In genomic region chr6:32838114-32838958, GRCh38 we compare ENCODE assay signal across 8 cellular contexts. TPM values are rescaled to one million over a fixed set of nuclear protein-coding genes. Genes with fewer than 3 reads are reported as not detected.
DNase-seq lines count a peak whose midpoint lies in the region; ATAC-seq and TF ChIP-seq lines count a peak whose summit lies in the region.

TSS of gene TAP2 (minus strand) at chr6:32838739. CDS start at chr6:32838233, 506 bp downstream.

- H3K36me3 ChIP-seq in IMR-90 (ENCODE audit: control insufficient read depth, insufficient read depth, low read length): peaks cover 12% of the 10 kb centered on the region

- H2AK5ac ChIP-seq in IMR-90 (ENCODE audit: low read depth, low read length): peak within 1 kb of the TSS; percentile 36; the same call in 1 of the 2 replicates

- dilution Hi-C loops in IMR-90 (cut with HindIII; ENCODE audit: low sequenced_read_pairs, unreplicated experiment): no loop called here

- H2BK20ac ChIP-seq in IMR-90 (ENCODE audit: low read depth, low read length): no peak within 1 kb of the TSS

- H4K5ac ChIP-seq in IMR-90 (ENCODE audit: low read depth, low read length): no peak within 1 kb of the TSS

- peaks cover 7% of the 10 kb centered on the region for H3K4me1 ChIP-seq in IMR-90 (ENCODE audit: control insufficient read depth, insufficient read depth, low read length)

- CTCF ChIA-PET in IMR-90 (lab: Yijun Ruan, JAX): interaction anchor here (0.6 to 2.7 kb wide), 19 partner anchors 10 to 134 kb away, joined by 3 to 44 read pairs (median 6); partner anchors contain the start of genes PSMB9 and TAP1

- in situ Hi-C loops in IMR-90 (cut with MboI; ENCODE audit: low sequenced_read_pairs): no loop called here

- TF ChIP-seq CTCF in IMR-90 (conservative IDR thresholded peaks at IDR 0.05; ENCODE audit: low read depth, low read length): peak; percentile 98
- TF ChIP-seq CTCF in epithelial cell of esophagus (IDR thresholded peaks at IDR 0.05; ENCODE audit: insufficient read depth, low read depth, low read length, missing control alignments): peak; percentile 87

- peak within 1 kb of the TSS; percentile 90 for H2AK9ac ChIP-seq in IMR-90 (replicated peaks; ENCODE audit: low read depth, low read length, poor library complexity)

- H2AFZ ChIP-seq in IMR-90 (replicated peaks; ENCODE audit: low read length, poor library complexity): peak within 1 kb of the TSS; percentile 98

- ATAC-seq in GM21528 (IDR thresholded peaks at IDR 0.05; ENCODE audit: low FRiP score, unreplicated experiment): peak; percentile 59
- peak; percentile 96 for ATAC-seq in IMR-90 (ENCODE audit: low read depth)

- H3K27ac ChIP-seq in IMR-90 (ENCODE audit: insufficient read depth, low read length): peak within 1 kb of the TSS; percentile 89

- H3K9ac ChIP-seq in IMR-90 (ENCODE audit: low read depth, low read length): peak within 1 kb of the TSS; percentile 83

- intact Hi-C loops in IMR-90 (cut with micrococcal nuclease): loop anchor here (1.0 kb wide), 3 partner anchors 16 to 115 kb away; partner anchors contain the start of genes HLA-DMA and PSMB9

- no peaks in the 10 kb centered on the region for H3K27me3 ChIP-seq in IMR-90 (ENCODE audit: control insufficient read depth, insufficient read depth, low read length)

- H4K20me1 ChIP-seq in IMR-90 (ENCODE audit: insufficient read depth, low read length): no peaks in the 10 kb centered on the region

- DNase-seq in DMS153 treated with DMSO at 0.1 percent for 48 hours (lab: John Stamatoyannopoulos, UW; ENCODE audit: unreplicated experiment) (peak; percentile 77), IMR-90 (peak; percentile 89), OCI-M1 (lab: John Stamatoyannopoulos, UW) (peak; percentile 98), activated T-cell treated with anti-CD3 and anti-CD28 coated beads for 24 hours (ENCODE audit: low read depth) (peak; percentile 94), epithelial cell of esophagus (ENCODE audit: low read depth) (peak; percentile 93), mucosa of gallbladder (ENCODE audit: low spot score) (peak; percentile 97)
- peak; percentile 96 for DNase-seq in stimulated activated CD8-positive, alpha-beta memory T cell treated with anti-CD3 and anti-CD28 coated beads, Interleukin-4, amount 100 ng/mL, for 24 hours (ENCODE audit: low read depth)

- peak; percentile 58; the same call in 1 of the 2 replicates for TF ChIP-seq POLR2A in IMR-90 (IDR thresholded peaks at IDR 0.05; ENCODE audit: low read depth, low read length)

- no peaks in the 10 kb centered on the region for H3K9me3 ChIP-seq in IMR-90 (ENCODE audit: control insufficient read depth, insufficient read depth, low read length)

- peaks cover 2 to 20% of the 10 kb centered on the region in 2 experiments; a peak in 2 of 4 replicates for H3K79me1 ChIP-seq in IMR-90 (ENCODE audit: low read depth in 1 of 2, low read length in 2 of 2)

- H3K4ac ChIP-seq in IMR-90 (ENCODE audit: low read depth, low read length): peak within 1 kb of the TSS; percentile 85

- no peak within 1 kb of the TSS for H2BK15ac ChIP-seq in IMR-90 (ENCODE audit: low read depth, low read length)

- TF ChIP-seq RAD21 in IMR-90 (IDR thresholded peaks at IDR 0.05; ENCODE audit: low read length): peak; percentile 91

- H3K14ac ChIP-seq in IMR-90 (replicated peaks; ENCODE audit: low read depth, low read length): peak within 1 kb of the TSS; percentile 72

- H3K4me3 ChIP-seq in IMR-90 (ENCODE audit: insufficient read depth, low read depth, low read length) (peak within 1 kb of the TSS; percentile 89), epithelial cell of esophagus (ENCODE audit: low read length) (peak within 1 kb of the TSS; percentile 79)

- H3K18ac ChIP-seq in IMR-90 (ENCODE audit: low read depth, low read length): peak within 1 kb of the TSS; percentile 38; the same call in 1 of the 2 replicates

- peak within 1 kb of the TSS; percentile 89 for H2BK5ac ChIP-seq in IMR-90 (ENCODE audit: low read depth, low read length, poor library complexity, severe bottlenecking)

- no peak within 1 kb of the TSS; the same call in 1 of the 2 replicates for H4K91ac ChIP-seq in IMR-90 (ENCODE audit: insufficient read depth, low read depth, low read length)

- H3K23ac ChIP-seq in IMR-90 (ENCODE audit: low read depth, low read length): peak within 1 kb of the TSS; percentile 72; the same call in 1 of the 2 replicates

- POLR2A ChIA-PET in IMR-90 (lab: Charles Lee; ENCODE audit: unreplicated experiment): interaction anchor here (0.6 to 1.2 kb wide), 7 partner anchors 16 to 745 kb away, joined by 5 to 13 read pairs (median 6); partner anchors contain the start of genes PSMB9 and TAP1

- H4K8ac ChIP-seq in IMR-90 (ENCODE audit: low read depth in 2 of 2, low read length in 2 of 2): peak within 1 kb of the TSS; percentile 33 to 77; a peak in 2 of 4 replicates

- H3K56ac ChIP-seq in IMR-90 (ENCODE audit: extremely low read depth, insufficient read depth, low read length): no peak within 1 kb of the TSS

- H3K4me2 ChIP-seq in IMR-90 (ENCODE audit: low read depth, low read length): peak within 1 kb of the TSS; percentile 78

- BruUV-seq in IMR-90 (replicated peaks; lab: Mats Ljungman, UMichigan): no TSS peak

- peak within 1 kb of the TSS; percentile 73; the same call in 1 of the 2 replicates for H2BK120ac ChIP-seq in IMR-90 (ENCODE audit: low read depth, low read length)

- H3K9me1 ChIP-seq in IMR-90 (ENCODE audit: insufficient read depth, low read length): peaks cover 4% of the 10 kb centered on the region; the same call in 1 of the 2 replicates

- WGBS in IMR-90 (ENCODE audit: extremely low coverage in 2 of 2, insufficient read length in 1 of 2), 2 experiments: 0% methylated on average over 17 of the region's 57 CpGs; no CpG with 5 or more reads in 1 of the 2 experiments

TF ChIP-seq in IMR-90, 13 proteins besides CTCF, POLR2A, EP300 and RAD21:
- TF ChIP-seq CEBPB (IDR thresholded peaks at IDR 0.05; ENCODE audit: low read depth, low read length) (peak; percentile 36), FOS (IDR thresholded peaks at IDR 0.05; ENCODE audit: low read depth, low read length) (no peak), SMC3 (IDR thresholded peaks at IDR 0.05; ENCODE audit: low read depth, low read length) (peak; percentile 91), MAZ (IDR thresholded peaks at IDR 0.05; ENCODE audit: borderline replicate concordance, low read depth, low read length) (peak; percentile 59; the same call in 1 of the 2 replicates), MAFK (IDR thresholded peaks at IDR 0.05; ENCODE audit: low read depth, low read length) (no peak), ELK1 (IDR thresholded peaks at IDR 0.05; ENCODE audit: borderline replicate concordance, low read depth, low read length) (no peak), MXI1 (IDR thresholded peaks at IDR 0.05; ENCODE audit: borderline replicate concordance, low read depth, low read length) (peak; percentile 54; the same call in 1 of the 2 replicates), CHD1 (IDR thresholded peaks at IDR 0.05; ENCODE audit: low read depth, low read length) (no peak), RFX5 (IDR thresholded peaks at IDR 0.05; ENCODE audit: low read depth, low read length) (peak; percentile 82), RCOR1 (IDR thresholded peaks at IDR 0.05; ENCODE audit: insufficient replicate concordance, low read length) (no peak), NFE2L2 (IDR thresholded peaks at IDR 0.05; ENCODE audit: low read depth, low read length) (no peak), BHLHE40 (IDR thresholded peaks at IDR 0.05; ENCODE audit: low read depth, low read length) (no peak), USF2 (IDR thresholded peaks at IDR 0.05; ENCODE audit: low read depth, low read length) (no peak)

RNA-seq across cellular contexts. Expression of gene TAP2, which starts in this region (rescaled TPM):
- 6.6 and 8.1 TPM in 2 replicates for total RNA-seq in IMR-90 (2012; rRNA removed)
- 11.4 and 13.4 TPM in 2 replicates for polyA plus RNA-seq in IMR-90 (2012; rRNA removed)
- 4.5 and 4.7 TPM in 2 replicates for polyA plus RNA-seq in IMR-90 (2012; cell fraction: cytosol; rRNA removed)
- polyA plus RNA-seq in IMR-90 (2012; cell fraction: nucleus; rRNA removed; ENCODE audit: low replicate concordance): 12.5 and 26.9 TPM in 2 replicates
- 40.4 TPM for total RNA-seq in mucosa of gallbladder

Comparison
In these comparisons a context has a peak if more than half of its experiments do, and no peak if none do; other contexts are left out.
1. Peak in every context shown above with its lines: DNase-seq, ATAC-seq, H3K4me3 ChIP-seq and H3K27ac ChIP-seq.